Comparison of ENCODE assay signal across 1 cellular context in genomic region chr3:118425272-118425837, GRCh38.
TF ChIP-seq lines count a peak whose summit lies in the region.

No MANE protein-coding gene starts in this region.

TF ChIP-seq in HepG2, 621 proteins besides CTCF, POLR2A, EP300 and RAD21 (continued from another document):
- TF ChIP-seq USF2 (IDR thresholded peaks at IDR 0.05; ENCODE audit: low read depth, low read length) (no peak), USF2 (CRISPR knock-in tag; IDR thresholded peaks at IDR 0.05; ENCODE audit: borderline replicate concordance) (no peak), FOXO4 (CRISPR knock-in tag; conservative IDR thresholded peaks at IDR 0.05) (no peak), GATAD1 (CRISPR knock-in tag; IDR thresholded peaks at IDR 0.05) (no peak), REL (CRISPR knock-in tag; conservative IDR thresholded peaks at IDR 0.05) (no peak), KDM2A (CRISPR knock-in tag; IDR thresholded peaks at IDR 0.05; ENCODE audit: borderline replicate concordance, low read depth) (no peak), PAF1 (CRISPR knock-in tag; IDR thresholded peaks at IDR 0.05) (no peak), ZNF460 (CRISPR knock-in tag; IDR thresholded peaks at IDR 0.05; ENCODE audit: borderline replicate concordance) (no peak), ZNF710 (CRISPR knock-in tag; IDR thresholded peaks at IDR 0.05; ENCODE audit: borderline replicate concordance) (no peak), PHF20 (CRISPR knock-in tag; IDR thresholded peaks at IDR 0.05) (no peak), HIC2 (CRISPR knock-in tag; IDR thresholded peaks at IDR 0.05; ENCODE audit: low read depth) (no peak), MAFK (conservative IDR thresholded peaks at IDR 0.05 in 1 of 2, IDR thresholded peaks at IDR 0.05 in 1 of 2; ENCODE audit: low read length in 2 of 2) (peak in 1 of 2 experiments; percentile 54; a peak in 3 of 4 replicates), MIER3 (CRISPR knock-in tag; IDR thresholded peaks at IDR 0.05; ENCODE audit: borderline replicate concordance) (no peak), CEBPB (IDR thresholded peaks at IDR 0.05; ENCODE audit: borderline replicate concordance, low read depth, low read length) (no peak), PHB2 (IDR thresholded peaks at IDR 0.05; ENCODE audit: partially characterized antibody) (no peak), HNF1A (IDR thresholded peaks at IDR 0.05; ENCODE audit: low read depth) (no peak), HNF1A (CRISPR knock-in tag; IDR thresholded peaks at IDR 0.05; ENCODE audit: borderline replicate concordance) (no peak), ZNF709 (CRISPR knock-in tag; IDR thresholded peaks at IDR 0.05) (no peak), NFE2L2 (IDR thresholded peaks at IDR 0.05; ENCODE audit: low read length) (peak; percentile 57)
